Comparison of ENCODE assay signal across 1 cellular context in the genomic region with DNA sequence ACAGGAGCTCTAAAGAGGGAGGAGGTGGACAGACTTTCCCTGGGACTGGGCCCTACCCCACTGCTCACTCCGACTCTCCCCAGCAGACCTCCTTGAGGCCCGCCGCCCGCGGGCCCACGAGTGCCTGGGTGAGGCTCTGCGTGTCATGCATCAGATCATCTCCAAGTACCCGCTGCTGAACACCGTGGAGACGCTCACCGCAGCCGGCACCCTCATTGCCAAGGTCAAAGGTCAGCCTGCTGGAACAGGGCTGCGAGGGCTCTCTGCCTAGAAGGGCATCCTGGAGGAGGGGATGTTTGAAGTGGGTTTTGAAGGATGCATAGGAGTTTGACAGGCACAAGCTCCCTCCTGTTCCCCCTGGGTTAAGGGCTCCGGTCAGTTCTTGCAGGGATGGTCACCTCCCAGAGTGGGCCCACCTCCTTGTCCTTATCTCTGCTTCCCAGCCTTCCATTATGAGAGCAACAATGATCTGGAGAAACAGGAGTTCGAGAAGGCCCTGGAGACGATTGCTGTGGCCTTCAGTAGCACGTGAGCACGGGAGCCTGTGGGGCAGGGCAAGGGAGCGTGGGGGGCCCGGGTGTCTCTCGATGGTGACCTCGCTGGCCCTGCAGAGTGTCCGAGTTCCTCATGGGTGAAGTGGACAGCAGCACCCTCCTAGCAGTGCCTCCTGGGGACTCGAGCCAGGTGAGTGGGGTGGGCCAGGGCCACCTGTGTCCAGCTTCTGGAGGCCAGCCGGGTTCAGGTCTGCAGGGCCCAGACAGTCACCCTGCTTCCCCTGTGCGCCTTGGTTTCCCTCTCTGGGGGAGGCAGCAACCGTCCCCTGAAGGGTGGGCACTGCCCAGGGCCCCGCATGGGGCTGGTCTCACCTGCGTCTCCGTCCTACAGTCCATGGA.
A peak's percentile ranks its signal among the peaks of the same experiment; 100 is the strongest.
TF ChIP-seq lines count a peak whose summit lies in the region.

No MANE protein-coding gene starts in this region.

TF ChIP-seq in K562, 482 proteins besides CTCF, POLR2A, EP300 and RAD21 (continued from another document and continues in another):
- TF ChIP-seq, protein P1, sequence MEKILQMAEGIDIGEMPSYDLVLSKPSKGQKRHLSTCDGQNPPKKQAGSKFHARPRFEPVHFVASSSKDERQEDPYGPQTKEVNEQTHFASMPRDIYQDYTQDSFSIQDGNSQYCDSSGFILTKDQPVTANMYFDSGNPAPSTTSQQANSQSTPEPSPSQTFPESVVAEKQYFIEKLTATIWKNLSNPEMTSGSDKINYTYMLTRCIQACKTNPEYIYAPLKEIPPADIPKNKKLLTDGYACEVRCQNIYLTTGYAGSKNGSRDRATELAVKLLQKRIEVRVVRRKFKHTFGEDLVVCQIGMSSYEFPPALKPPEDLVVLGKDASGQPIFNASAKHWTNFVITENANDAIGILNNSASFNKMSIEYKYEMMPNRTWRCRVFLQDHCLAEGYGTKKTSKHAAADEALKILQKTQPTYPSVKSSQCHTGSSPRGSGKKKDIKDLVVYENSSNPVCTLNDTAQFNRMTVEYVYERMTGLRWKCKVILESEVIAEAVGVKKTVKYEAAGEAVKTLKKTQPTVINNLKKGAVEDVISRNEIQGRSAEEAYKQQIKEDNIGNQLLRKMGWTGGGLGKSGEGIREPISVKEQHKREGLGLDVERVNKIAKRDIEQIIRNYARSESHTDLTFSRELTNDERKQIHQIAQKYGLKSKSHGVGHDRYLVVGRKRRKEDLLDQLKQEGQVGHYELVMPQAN (IDR thresholded peaks at IDR 0.05; ENCODE audit: borderline replicate concordance): no peak
- TF ChIP-seq STAT5B (CRISPR knock-in tag; IDR thresholded peaks at IDR 0.05) (no peak), ARID1B (IDR thresholded peaks at IDR 0.05) (peak; percentile 89), ZNF239 (CRISPR knock-in tag; IDR thresholded peaks at IDR 0.05) (no peak), NFIC (IDR thresholded peaks at IDR 0.05) (no peak), SIN3B (IDR thresholded peaks at IDR 0.05; ENCODE audit: low read depth) (no peak), CBFA2T3 (IDR thresholded peaks at IDR 0.05) (peak; percentile 83), SMAD3 (CRISPR knock-in tag; conservative IDR thresholded peaks at IDR 0.05) (no peak), RBM39 (optimal IDR thresholded peaks at IDR 0.05; ENCODE audit: low read depth, low read length) (no peak), ESRRA (IDR thresholded peaks at IDR 0.05; ENCODE audit: borderline replicate concordance, low read depth) (0 out of 2 replicates have a peak, but pooled peaks have one; percentile 21), NFXL1 (CRISPR knock-in tag; IDR thresholded peaks at IDR 0.05) (no peak), E2F3 (CRISPR knock-in tag; IDR thresholded peaks at IDR 0.05) (no peak), HDAC6 (IDR thresholded peaks at IDR 0.05; ENCODE audit: low read depth, low read length) (no peak), ZNF24 (IDR thresholded peaks at IDR 0.05) (no peak), NR2F6 (CRISPR knock-in tag; IDR thresholded peaks at IDR 0.05) (no peak), LEF1 (IDR thresholded peaks at IDR 0.05) (peak; percentile 59; the same call in 1 of the 2 replicates), GABPA (tag; conservative IDR thresholded peaks at IDR 0.05; ENCODE audit: low read depth) (no peak), RBM15 (IDR thresholded peaks at IDR 0.05; ENCODE audit: insufficient read depth, low read length) (no peak), EWSR1 (IDR thresholded peaks at IDR 0.05; ENCODE audit: borderline replicate concordance, low read depth, partially characterized antibody) (no peak), ZNF766 (CRISPR knock-in tag; conservative IDR thresholded peaks at IDR 0.05) (no peak), FOXJ3 (CRISPR knock-in tag; IDR thresholded peaks at IDR 0.05) (no peak), SREBF1 (IDR thresholded peaks at IDR 0.05; ENCODE audit: borderline replicate concordance, low read depth, low read length) (no peak), GTF2F1 (IDR thresholded peaks at IDR 0.05; ENCODE audit: low read depth, low read length) (no peak), FOXP1 (CRISPR knock-in tag; IDR thresholded peaks at IDR 0.05) (no peak), PYGO2 (tag; IDR thresholded peaks at IDR 0.05) (no peak), GTF2A2 (tag; IDR thresholded peaks at IDR 0.05) (no peak), JUN (IDR thresholded peaks at IDR 0.05; ENCODE audit: borderline replicate concordance, low read depth, low read length) (no peak), JUN (CRISPR knock-in tag; IDR thresholded peaks at IDR 0.05; ENCODE audit: borderline replicate concordance) (no peak), POLR2B (IDR thresholded peaks at IDR 0.05; ENCODE audit: low read depth, partially characterized antibody) (no peak), ELF4 (CRISPR knock-in tag; IDR thresholded peaks at IDR 0.05) (no peak), JUND (IDR thresholded peaks at IDR 0.05; ENCODE audit: borderline replicate concordance, low read depth, low read length) (no peak), JUND (tag; IDR thresholded peaks at IDR 0.05; ENCODE audit: borderline replicate concordance, low read depth, low read length) (peak; percentile 34; the same call in 1 of the 3 replicates), DDX20 (tag; IDR thresholded peaks at IDR 0.05; ENCODE audit: low read depth) (no peak), COPS2 (conservative IDR thresholded peaks at IDR 0.05) (no peak), ELF2 (CRISPR knock-in tag; IDR thresholded peaks at IDR 0.05) (no peak), CHCHD3 (CRISPR knock-in tag; IDR thresholded peaks at IDR 0.05) (no peak), KHSRP (IDR thresholded peaks at IDR 0.05) (no peak)
- TF ChIP-seq, protein P2, sequence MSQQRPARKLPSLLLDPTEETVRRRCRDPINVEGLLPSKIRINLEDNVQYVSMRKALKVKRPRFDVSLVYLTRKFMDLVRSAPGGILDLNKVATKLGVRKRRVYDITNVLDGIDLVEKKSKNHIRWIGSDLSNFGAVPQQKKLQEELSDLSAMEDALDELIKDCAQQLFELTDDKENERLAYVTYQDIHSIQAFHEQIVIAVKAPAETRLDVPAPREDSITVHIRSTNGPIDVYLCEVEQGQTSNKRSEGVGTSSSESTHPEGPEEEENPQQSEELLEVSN (IDR thresholded peaks at IDR 0.05; ENCODE audit: borderline replicate concordance in 1 of 2, extremely low read depth in 1 of 2, insufficient read depth in 1 of 2, insufficient read length in 1 of 2, low read depth in 1 of 2, low read length in 1 of 2, poor library complexity in 1 of 2, severe bottlenecking in 1 of 2): peak in 1 of 2 experiments; percentile 50
- TF ChIP-seq, protein P3, sequence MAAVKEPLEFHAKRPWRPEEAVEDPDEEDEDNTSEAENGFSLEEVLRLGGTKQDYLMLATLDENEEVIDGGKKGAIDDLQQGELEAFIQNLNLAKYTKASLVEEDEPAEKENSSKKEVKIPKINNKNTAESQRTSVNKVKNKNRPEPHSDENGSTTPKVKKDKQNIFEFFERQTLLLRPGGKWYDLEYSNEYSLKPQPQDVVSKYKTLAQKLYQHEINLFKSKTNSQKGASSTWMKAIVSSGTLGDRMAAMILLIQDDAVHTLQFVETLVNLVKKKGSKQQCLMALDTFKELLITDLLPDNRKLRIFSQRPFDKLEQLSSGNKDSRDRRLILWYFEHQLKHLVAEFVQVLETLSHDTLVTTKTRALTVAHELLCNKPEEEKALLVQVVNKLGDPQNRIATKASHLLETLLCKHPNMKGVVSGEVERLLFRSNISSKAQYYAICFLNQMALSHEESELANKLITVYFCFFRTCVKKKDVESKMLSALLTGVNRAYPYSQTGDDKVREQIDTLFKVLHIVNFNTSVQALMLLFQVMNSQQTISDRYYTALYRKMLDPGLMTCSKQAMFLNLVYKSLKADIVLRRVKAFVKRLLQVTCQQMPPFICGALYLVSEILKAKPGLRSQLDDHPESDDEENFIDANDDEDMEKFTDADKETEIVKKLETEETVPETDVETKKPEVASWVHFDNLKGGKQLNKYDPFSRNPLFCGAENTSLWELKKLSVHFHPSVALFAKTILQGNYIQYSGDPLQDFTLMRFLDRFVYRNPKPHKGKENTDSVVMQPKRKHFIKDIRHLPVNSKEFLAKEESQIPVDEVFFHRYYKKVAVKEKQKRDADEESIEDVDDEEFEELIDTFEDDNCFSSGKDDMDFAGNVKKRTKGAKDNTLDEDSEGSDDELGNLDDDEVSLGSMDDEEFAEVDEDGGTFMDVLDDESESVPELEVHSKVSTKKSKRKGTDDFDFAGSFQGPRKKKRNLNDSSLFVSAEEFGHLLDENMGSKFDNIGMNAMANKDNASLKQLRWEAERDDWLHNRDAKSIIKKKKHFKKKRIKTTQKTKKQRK (IDR thresholded peaks at IDR 0.05; ENCODE audit: borderline replicate concordance, low read depth, low read length): no peak
- TF ChIP-seq, protein P4, sequence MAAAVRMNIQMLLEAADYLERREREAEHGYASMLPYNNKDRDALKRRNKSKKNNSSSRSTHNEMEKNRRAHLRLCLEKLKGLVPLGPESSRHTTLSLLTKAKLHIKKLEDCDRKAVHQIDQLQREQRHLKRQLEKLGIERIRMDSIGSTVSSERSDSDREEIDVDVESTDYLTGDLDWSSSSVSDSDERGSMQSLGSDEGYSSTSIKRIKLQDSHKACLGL (CRISPR knock-in tag; IDR thresholded peaks at IDR 0.05; ENCODE audit: borderline replicate concordance, poor library complexity, severe bottlenecking): no peak
- TF ChIP-seq, protein P5, sequence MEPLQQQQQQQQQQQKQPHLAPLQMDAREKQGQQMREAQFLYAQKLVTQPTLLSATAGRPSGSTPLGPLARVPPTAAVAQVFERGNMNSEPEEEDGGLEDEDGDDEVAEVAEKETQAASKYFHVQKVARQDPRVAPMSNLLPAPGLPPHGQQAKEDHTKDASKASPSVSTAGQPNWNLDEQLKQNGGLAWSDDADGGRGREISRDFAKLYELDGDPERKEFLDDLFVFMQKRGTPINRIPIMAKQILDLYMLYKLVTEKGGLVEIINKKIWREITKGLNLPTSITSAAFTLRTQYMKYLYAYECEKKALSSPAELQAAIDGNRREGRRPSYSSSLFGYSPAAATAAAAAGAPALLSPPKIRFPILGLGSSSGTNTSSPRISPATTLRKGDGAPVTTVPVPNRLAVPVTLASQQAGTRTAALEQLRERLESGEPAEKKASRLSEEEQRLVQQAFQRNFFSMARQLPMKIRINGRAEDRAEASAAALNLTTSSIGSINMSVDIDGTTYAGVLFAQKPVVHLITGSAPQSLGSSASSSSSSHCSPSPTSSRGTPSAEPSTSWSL (CRISPR knock-in tag; IDR thresholded peaks at IDR 0.05; ENCODE audit: borderline replicate concordance): no peak
- TF ChIP-seq, protein P6, sequence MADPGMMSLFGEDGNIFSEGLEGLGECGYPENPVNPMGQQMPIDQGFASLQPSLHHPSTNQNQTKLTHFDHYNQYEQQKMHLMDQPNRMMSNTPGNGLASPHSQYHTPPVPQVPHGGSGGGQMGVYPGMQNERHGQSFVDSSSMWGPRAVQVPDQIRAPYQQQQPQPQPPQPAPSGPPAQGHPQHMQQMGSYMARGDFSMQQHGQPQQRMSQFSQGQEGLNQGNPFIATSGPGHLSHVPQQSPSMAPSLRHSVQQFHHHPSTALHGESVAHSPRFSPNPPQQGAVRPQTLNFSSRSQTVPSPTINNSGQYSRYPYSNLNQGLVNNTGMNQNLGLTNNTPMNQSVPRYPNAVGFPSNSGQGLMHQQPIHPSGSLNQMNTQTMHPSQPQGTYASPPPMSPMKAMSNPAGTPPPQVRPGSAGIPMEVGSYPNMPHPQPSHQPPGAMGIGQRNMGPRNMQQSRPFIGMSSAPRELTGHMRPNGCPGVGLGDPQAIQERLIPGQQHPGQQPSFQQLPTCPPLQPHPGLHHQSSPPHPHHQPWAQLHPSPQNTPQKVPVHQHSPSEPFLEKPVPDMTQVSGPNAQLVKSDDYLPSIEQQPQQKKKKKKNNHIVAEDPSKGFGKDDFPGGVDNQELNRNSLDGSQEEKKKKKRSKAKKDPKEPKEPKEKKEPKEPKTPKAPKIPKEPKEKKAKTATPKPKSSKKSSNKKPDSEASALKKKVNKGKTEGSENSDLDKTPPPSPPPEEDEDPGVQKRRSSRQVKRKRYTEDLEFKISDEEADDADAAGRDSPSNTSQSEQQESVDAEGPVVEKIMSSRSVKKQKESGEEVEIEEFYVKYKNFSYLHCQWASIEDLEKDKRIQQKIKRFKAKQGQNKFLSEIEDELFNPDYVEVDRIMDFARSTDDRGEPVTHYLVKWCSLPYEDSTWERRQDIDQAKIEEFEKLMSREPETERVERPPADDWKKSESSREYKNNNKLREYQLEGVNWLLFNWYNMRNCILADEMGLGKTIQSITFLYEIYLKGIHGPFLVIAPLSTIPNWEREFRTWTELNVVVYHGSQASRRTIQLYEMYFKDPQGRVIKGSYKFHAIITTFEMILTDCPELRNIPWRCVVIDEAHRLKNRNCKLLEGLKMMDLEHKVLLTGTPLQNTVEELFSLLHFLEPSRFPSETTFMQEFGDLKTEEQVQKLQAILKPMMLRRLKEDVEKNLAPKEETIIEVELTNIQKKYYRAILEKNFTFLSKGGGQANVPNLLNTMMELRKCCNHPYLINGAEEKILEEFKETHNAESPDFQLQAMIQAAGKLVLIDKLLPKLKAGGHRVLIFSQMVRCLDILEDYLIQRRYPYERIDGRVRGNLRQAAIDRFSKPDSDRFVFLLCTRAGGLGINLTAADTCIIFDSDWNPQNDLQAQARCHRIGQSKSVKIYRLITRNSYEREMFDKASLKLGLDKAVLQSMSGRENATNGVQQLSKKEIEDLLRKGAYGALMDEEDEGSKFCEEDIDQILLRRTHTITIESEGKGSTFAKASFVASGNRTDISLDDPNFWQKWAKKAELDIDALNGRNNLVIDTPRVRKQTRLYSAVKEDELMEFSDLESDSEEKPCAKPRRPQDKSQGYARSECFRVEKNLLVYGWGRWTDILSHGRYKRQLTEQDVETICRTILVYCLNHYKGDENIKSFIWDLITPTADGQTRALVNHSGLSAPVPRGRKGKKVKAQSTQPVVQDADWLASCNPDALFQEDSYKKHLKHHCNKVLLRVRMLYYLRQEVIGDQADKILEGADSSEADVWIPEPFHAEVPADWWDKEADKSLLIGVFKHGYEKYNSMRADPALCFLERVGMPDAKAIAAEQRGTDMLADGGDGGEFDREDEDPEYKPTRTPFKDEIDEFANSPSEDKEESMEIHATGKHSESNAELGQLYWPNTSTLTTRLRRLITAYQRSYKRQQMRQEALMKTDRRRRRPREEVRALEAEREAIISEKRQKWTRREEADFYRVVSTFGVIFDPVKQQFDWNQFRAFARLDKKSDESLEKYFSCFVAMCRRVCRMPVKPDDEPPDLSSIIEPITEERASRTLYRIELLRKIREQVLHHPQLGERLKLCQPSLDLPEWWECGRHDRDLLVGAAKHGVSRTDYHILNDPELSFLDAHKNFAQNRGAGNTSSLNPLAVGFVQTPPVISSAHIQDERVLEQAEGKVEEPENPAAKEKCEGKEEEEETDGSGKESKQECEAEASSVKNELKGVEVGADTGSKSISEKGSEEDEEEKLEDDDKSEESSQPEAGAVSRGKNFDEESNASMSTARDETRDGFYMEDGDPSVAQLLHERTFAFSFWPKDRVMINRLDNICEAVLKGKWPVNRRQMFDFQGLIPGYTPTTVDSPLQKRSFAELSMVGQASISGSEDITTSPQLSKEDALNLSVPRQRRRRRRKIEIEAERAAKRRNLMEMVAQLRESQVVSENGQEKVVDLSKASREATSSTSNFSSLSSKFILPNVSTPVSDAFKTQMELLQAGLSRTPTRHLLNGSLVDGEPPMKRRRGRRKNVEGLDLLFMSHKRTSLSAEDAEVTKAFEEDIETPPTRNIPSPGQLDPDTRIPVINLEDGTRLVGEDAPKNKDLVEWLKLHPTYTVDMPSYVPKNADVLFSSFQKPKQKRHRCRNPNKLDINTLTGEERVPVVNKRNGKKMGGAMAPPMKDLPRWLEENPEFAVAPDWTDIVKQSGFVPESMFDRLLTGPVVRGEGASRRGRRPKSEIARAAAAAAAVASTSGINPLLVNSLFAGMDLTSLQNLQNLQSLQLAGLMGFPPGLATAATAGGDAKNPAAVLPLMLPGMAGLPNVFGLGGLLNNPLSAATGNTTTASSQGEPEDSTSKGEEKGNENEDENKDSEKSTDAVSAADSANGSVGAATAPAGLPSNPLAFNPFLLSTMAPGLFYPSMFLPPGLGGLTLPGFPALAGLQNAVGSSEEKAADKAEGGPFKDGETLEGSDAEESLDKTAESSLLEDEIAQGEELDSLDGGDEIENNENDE (IDR thresholded peaks at IDR 0.05; ENCODE audit: low read depth, low read length): no peak
